Comparison of ENCODE assay signal across 28 cellular contexts in genomic region chr3:107581230-107581629, GRCh38.
"Had no signal": no experiment of that assay in that cellular context is flagged by ENCODE, and none has a peak within 500 bp of the region (broad histone marks: within the 10 kb centered on the region; RNA-seq: fewer than 3 reads in every experiment).

No MANE protein-coding gene starts in this region.

- H3K4me2 ChIP-seq: hepatocyte, neural progenitor cell had no signal

- H3K27me3 Mint-ChIP-seq: dendritic cell treated with granulocyte-macrophage colony-stimulating factor and Interleukin-4, amounts not matched to agents 40 ng/mL and 50 ng/mL, for 4 days; naive thymus-derived CD4-positive, alpha-beta T cell; progenitor cell of endocrine pancreas; stimulated activated naive B cell treated with anti-CD40 and anti-IgM and Interleukin-4, amounts not matched to agents 10 μg/mL and 1 μg/mL and 100 μg/mL, for 72 hours; stimulated activated naive CD8-positive, alpha-beta T cell treated with anti-CD3 and anti-CD28 coated beads, Interleukin-15, Interleukin-2, amounts not matched to agents 100 ng/mL and 50 ng/mL, for 24 hours had no signal

- H3K9me3 Mint-ChIP-seq: dendritic cell treated with granulocyte-macrophage colony-stimulating factor and Interleukin-4, amounts not matched to agents 40 ng/mL and 50 ng/mL, for 4 days; endodermal cell; naive thymus-derived CD4-positive, alpha-beta T cell; nephron; neural progenitor cell; stimulated activated naive B cell treated with anti-CD40 and anti-IgM and Interleukin-4, amounts not matched to agents 10 μg/mL and 1 μg/mL and 100 μg/mL, for 72 hours; stimulated activated naive CD8-positive, alpha-beta T cell treated with anti-CD3 and anti-CD28 coated beads, Interleukin-15, Interleukin-2, amounts not matched to agents 100 ng/mL and 50 ng/mL, for 24 hours had no signal

- H3K4me3 Mint-ChIP-seq: dendritic cell treated with granulocyte-macrophage colony-stimulating factor and Interleukin-4, amounts not matched to agents 40 ng/mL and 50 ng/mL, for 4 days; endodermal cell; naive thymus-derived CD4-positive, alpha-beta T cell; nephron; neural progenitor cell; stimulated activated naive B cell treated with anti-CD40 and anti-IgM and Interleukin-4, amounts not matched to agents 10 μg/mL and 1 μg/mL and 100 μg/mL, for 72 hours; stimulated activated naive CD8-positive, alpha-beta T cell treated with anti-CD3 and anti-CD28 coated beads, Interleukin-15, Interleukin-2, amounts not matched to agents 100 ng/mL and 50 ng/mL, for 24 hours had no signal

- DNase-seq: effector CD8-positive, alpha-beta T cell; endodermal cell; foreskin fibroblast; gastrocnemius medialis; head of caudate nucleus; kidney; left cardiac atrium; left lung; mesendoderm; midbrain; naive thymus-derived CD4-positive, alpha-beta T cell; right lobe of liver; small intestine; stimulated activated CD4-positive, alpha-beta T cell treated with anti-CD3 and anti-CD28 coated beads, Interleukin-15, amount 100 ng/mL, for 24 hours; stimulated activated CD4-positive, alpha-beta T cell treated with anti-CD3 and anti-CD28 coated beads, Interleukin-2, amount 100 ng/mL, for 48 hours; stimulated activated naive B cell treated with anti-CD40 and anti-IgM and Interleukin-4, amounts not matched to agents 10 μg/mL and 1 μg/mL and 100 μg/mL, for 72 hours; upper lobe of left lung had no signal

- H3K4me1 Mint-ChIP-seq: nephron had no signal

- H3K27ac ChIP-seq: epithelial cell of prostate, gastrocnemius medialis, hepatocyte, left lung, neural progenitor cell, parathyroid adenoma, right lobe of liver, thoracic aorta, tibial nerve, upper lobe of left lung had no signal

- H3K27ac Mint-ChIP-seq: dendritic cell treated with granulocyte-macrophage colony-stimulating factor and Interleukin-4, amounts not matched to agents 40 ng/mL and 50 ng/mL, for 4 days; endodermal cell; naive thymus-derived CD4-positive, alpha-beta T cell; nephron; neural progenitor cell; progenitor cell of endocrine pancreas; stimulated activated naive B cell treated with anti-CD40 and anti-IgM and Interleukin-4, amounts not matched to agents 10 μg/mL and 1 μg/mL and 100 μg/mL, for 72 hours; stimulated activated naive CD8-positive, alpha-beta T cell treated with anti-CD3 and anti-CD28 coated beads, Interleukin-15, Interleukin-2, amounts not matched to agents 100 ng/mL and 50 ng/mL, for 24 hours had no signal

- H3K27me3 ChIP-seq: gastrocnemius medialis, hepatocyte, left lung, neural progenitor cell, right lobe of liver, tibial nerve, upper lobe of left lung had no signal

- H2AFZ ChIP-seq: hepatocyte, neural progenitor cell, parathyroid adenoma had no signal

- ATAC-seq: esophagus mucosa; gastrocnemius medialis; left cardiac atrium; left lung; naive thymus-derived CD4-positive, alpha-beta T cell; right lobe of liver; stimulated activated naive B cell treated with anti-CD40 and anti-IgM and Interleukin-4, amounts not matched to agents 10 μg/mL and 1 μg/mL and 100 μg/mL, for 72 hours had no signal

- H3K4me1 ChIP-seq: parathyroid adenoma, right lobe of liver, tibial nerve had no signal

- H3K36me3 ChIP-seq: gastrocnemius medialis, left lung, neural progenitor cell, right lobe of liver, thoracic aorta, tibial nerve, upper lobe of left lung had no signal

- H3K4me3 ChIP-seq: gastrocnemius medialis, hepatocyte, left lung, neural progenitor cell, right lobe of liver, thoracic aorta, tibial nerve, upper lobe of left lung had no signal
